Comparison of ENCODE assay signal across 1 cellular context in genomic region chrX:12949927-12950656, GRCh38.
A peak's percentile ranks its signal among the peaks of the same experiment; 100 is the strongest.
TF ChIP-seq lines count a peak whose summit lies in the region.

No MANE protein-coding gene starts in this region.

TF ChIP-seq in K562, 482 proteins besides CTCF, POLR2A, EP300 and RAD21 (continued from another document and continues in another):
- TF ChIP-seq E2F8 (IDR thresholded peaks at IDR 0.05; ENCODE audit: low read depth, partially characterized antibody) (peak; percentile 21), ARNT (IDR thresholded peaks at IDR 0.05) (0 out of 4 replicates have a peak, but pooled peaks of 1 of the 2 experiments have one; percentile 57), MEF2D (tag; conservative IDR thresholded peaks at IDR 0.05; ENCODE audit: low read depth) (peak; percentile 70; the same call in 1 of the 2 replicates), ZBTB1 (CRISPR knock-in tag; IDR thresholded peaks at IDR 0.05; ENCODE audit: borderline replicate concordance, low read depth) (no peak), ESRRB (CRISPR knock-in tag; IDR thresholded peaks at IDR 0.05; ENCODE audit: borderline replicate concordance) (no peak), STAG1 (CRISPR knock-in tag; IDR thresholded peaks at IDR 0.05; ENCODE audit: borderline replicate concordance) (no peak), TFAM (CRISPR knock-in tag; conservative IDR thresholded peaks at IDR 0.05) (no peak), TEAD4 (IDR thresholded peaks at IDR 0.05; ENCODE audit: low read length) (no peak), TEAD4 (CRISPR knock-in tag; IDR thresholded peaks at IDR 0.05; ENCODE audit: borderline replicate concordance) (no peak), TRIM28 (IDR thresholded peaks at IDR 0.05) (no peak), POLR2B (IDR thresholded peaks at IDR 0.05; ENCODE audit: low read depth, partially characterized antibody) (no peak), CREB3L1 (IDR thresholded peaks at IDR 0.05; ENCODE audit: borderline replicate concordance, low read depth) (peak; percentile 97), BCOR (IDR thresholded peaks at IDR 0.05) (no peak), ZNF165 (CRISPR knock-in tag; IDR thresholded peaks at IDR 0.05; ENCODE audit: borderline replicate concordance) (no peak), TEAD1 (CRISPR knock-in tag; IDR thresholded peaks at IDR 0.05) (no peak), MCM5 (IDR thresholded peaks at IDR 0.05; ENCODE audit: low read depth) (no peak), POLR2AphosphoS5 (IDR thresholded peaks at IDR 0.05; ENCODE audit: control insufficient read depth, insufficient read depth, low read depth, low read length) (no peak), ZNF274 (IDR thresholded peaks at IDR 0.05; ENCODE audit: borderline replicate concordance, low read depth, low read length) (no peak), MBD2 (IDR thresholded peaks at IDR 0.05; ENCODE audit: borderline replicate concordance, low read depth) (no peak), RBM22 (IDR thresholded peaks at IDR 0.05; ENCODE audit: low read depth, low read length, poor library complexity, severe bottlenecking) (no peak), NCOA6 (IDR thresholded peaks at IDR 0.05) (no peak), HLTF (IDR thresholded peaks at IDR 0.05) (no peak), HMGN3 (IDR thresholded peaks at IDR 0.05; ENCODE audit: borderline replicate concordance, extremely low read depth, insufficient read length, low read depth, low read length) (no peak), LCOR (CRISPR knock-in tag; IDR thresholded peaks at IDR 0.05) (no peak), ZNF77 (CRISPR knock-in tag; IDR thresholded peaks at IDR 0.05) (no peak), NFATC3 (IDR thresholded peaks at IDR 0.05) (no peak), ZZZ3 (IDR thresholded peaks at IDR 0.05) (no peak), ZNF507 (tag; conservative IDR thresholded peaks at IDR 0.05) (no peak), SLC30A9 (CRISPR knock-in tag; IDR thresholded peaks at IDR 0.05) (no peak), JUN (IDR thresholded peaks at IDR 0.05; ENCODE audit: borderline replicate concordance, low read depth, low read length) (peak; percentile 51), JUN (CRISPR knock-in tag; IDR thresholded peaks at IDR 0.05; ENCODE audit: borderline replicate concordance) (no peak), ELF2 (CRISPR knock-in tag; IDR thresholded peaks at IDR 0.05) (no peak), ZNF444 (CRISPR knock-in tag; IDR thresholded peaks at IDR 0.05) (no peak), ESRRA (IDR thresholded peaks at IDR 0.05; ENCODE audit: borderline replicate concordance, low read depth) (no peak), KLF1 (tag; IDR thresholded peaks at IDR 0.05) (no peak), EZH2 (IDR thresholded peaks at IDR 0.05; ENCODE audit: borderline replicate concordance, low read depth, low read length) (no peak), SAFB2 (IDR thresholded peaks at IDR 0.05; ENCODE audit: borderline replicate concordance, low read depth, low read length, severe bottlenecking) (no peak), ASH1L (IDR thresholded peaks at IDR 0.05; ENCODE audit: borderline replicate concordance, low read depth, partially characterized antibody) (no peak), ETS1 (conservative IDR thresholded peaks at IDR 0.05; ENCODE audit: control insufficient read depth, low read depth, low read length) (no peak), EGR1 (conservative IDR thresholded peaks at IDR 0.05) (peak; percentile 50; the same call in 1 of the 2 replicates), TCF15 (CRISPR knock-in tag; IDR thresholded peaks at IDR 0.05) (no peak), CAMTA2 (CRISPR knock-in tag; conservative IDR thresholded peaks at IDR 0.05) (no peak), ZNF589 (CRISPR knock-in tag; IDR thresholded peaks at IDR 0.05; ENCODE audit: low read depth) (0 out of 2 replicates have a peak, but pooled peaks have one; percentile 30), PHTF2 (CRISPR knock-in tag; IDR thresholded peaks at IDR 0.05) (no peak), FOXJ3 (CRISPR knock-in tag; IDR thresholded peaks at IDR 0.05) (no peak), FUS (optimal IDR thresholded peaks at IDR 0.05; ENCODE audit: low read depth, low read length) (no peak)
- TF ChIP-seq, protein P1, sequence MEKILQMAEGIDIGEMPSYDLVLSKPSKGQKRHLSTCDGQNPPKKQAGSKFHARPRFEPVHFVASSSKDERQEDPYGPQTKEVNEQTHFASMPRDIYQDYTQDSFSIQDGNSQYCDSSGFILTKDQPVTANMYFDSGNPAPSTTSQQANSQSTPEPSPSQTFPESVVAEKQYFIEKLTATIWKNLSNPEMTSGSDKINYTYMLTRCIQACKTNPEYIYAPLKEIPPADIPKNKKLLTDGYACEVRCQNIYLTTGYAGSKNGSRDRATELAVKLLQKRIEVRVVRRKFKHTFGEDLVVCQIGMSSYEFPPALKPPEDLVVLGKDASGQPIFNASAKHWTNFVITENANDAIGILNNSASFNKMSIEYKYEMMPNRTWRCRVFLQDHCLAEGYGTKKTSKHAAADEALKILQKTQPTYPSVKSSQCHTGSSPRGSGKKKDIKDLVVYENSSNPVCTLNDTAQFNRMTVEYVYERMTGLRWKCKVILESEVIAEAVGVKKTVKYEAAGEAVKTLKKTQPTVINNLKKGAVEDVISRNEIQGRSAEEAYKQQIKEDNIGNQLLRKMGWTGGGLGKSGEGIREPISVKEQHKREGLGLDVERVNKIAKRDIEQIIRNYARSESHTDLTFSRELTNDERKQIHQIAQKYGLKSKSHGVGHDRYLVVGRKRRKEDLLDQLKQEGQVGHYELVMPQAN (IDR thresholded peaks at IDR 0.05; ENCODE audit: borderline replicate concordance), result no peak
- TF ChIP-seq, protein P2, sequence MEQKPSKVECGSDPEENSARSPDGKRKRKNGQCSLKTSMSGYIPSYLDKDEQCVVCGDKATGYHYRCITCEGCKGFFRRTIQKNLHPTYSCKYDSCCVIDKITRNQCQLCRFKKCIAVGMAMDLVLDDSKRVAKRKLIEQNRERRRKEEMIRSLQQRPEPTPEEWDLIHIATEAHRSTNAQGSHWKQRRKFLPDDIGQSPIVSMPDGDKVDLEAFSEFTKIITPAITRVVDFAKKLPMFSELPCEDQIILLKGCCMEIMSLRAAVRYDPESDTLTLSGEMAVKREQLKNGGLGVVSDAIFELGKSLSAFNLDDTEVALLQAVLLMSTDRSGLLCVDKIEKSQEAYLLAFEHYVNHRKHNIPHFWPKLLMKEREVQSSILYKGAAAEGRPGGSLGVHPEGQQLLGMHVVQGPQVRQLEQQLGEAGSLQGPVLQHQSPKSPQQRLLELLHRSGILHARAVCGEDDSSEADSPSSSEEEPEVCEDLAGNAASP (IDR thresholded peaks at IDR 0.05), result no peak
- TF ChIP-seq, protein P3, sequence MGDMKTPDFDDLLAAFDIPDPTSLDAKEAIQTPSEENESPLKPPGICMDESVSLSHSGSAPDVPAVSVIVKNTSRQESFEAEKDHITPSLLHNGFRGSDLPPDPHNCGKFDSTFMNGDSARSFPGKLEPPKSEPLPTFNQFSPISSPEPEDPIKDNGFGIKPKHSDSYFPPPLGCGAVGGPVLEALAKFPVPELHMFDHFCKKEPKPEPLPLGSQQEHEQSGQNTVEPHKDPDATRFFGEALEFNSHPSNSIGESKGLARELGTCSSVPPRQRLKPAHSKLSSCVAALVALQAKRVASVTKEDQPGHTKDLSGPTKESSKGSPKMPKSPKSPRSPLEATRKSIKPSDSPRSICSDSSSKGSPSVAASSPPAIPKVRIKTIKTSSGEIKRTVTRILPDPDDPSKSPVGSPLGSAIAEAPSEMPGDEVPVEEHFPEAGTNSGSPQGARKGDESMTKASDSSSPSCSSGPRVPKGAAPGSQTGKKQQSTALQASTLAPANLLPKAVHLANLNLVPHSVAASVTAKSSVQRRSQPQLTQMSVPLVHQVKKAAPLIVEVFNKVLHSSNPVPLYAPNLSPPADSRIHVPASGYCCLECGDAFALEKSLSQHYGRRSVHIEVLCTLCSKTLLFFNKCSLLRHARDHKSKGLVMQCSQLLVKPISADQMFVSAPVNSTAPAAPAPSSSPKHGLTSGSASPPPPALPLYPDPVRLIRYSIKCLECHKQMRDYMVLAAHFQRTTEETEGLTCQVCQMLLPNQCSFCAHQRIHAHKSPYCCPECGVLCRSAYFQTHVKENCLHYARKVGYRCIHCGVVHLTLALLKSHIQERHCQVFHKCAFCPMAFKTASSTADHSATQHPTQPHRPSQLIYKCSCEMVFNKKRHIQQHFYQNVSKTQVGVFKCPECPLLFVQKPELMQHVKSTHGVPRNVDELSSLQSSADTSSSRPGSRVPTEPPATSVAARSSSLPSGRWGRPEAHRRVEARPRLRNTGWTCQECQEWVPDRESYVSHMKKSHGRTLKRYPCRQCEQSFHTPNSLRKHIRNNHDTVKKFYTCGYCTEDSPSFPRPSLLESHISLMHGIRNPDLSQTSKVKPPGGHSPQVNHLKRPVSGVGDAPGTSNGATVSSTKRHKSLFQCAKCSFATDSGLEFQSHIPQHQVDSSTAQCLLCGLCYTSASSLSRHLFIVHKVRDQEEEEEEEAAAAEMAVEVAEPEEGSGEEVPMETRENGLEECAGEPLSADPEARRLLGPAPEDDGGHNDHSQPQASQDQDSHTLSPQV (IDR thresholded peaks at IDR 0.05), result peak; percentile 98
- TF ChIP-seq, protein P4, sequence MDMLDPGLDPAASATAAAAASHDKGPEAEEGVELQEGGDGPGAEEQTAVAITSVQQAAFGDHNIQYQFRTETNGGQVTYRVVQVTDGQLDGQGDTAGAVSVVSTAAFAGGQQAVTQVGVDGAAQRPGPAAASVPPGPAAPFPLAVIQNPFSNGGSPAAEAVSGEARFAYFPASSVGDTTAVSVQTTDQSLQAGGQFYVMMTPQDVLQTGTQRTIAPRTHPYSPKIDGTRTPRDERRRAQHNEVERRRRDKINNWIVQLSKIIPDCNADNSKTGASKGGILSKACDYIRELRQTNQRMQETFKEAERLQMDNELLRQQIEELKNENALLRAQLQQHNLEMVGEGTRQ (CRISPR knock-in tag; IDR thresholded peaks at IDR 0.05), result peak; percentile 92
- TF ChIP-seq, protein P5, sequence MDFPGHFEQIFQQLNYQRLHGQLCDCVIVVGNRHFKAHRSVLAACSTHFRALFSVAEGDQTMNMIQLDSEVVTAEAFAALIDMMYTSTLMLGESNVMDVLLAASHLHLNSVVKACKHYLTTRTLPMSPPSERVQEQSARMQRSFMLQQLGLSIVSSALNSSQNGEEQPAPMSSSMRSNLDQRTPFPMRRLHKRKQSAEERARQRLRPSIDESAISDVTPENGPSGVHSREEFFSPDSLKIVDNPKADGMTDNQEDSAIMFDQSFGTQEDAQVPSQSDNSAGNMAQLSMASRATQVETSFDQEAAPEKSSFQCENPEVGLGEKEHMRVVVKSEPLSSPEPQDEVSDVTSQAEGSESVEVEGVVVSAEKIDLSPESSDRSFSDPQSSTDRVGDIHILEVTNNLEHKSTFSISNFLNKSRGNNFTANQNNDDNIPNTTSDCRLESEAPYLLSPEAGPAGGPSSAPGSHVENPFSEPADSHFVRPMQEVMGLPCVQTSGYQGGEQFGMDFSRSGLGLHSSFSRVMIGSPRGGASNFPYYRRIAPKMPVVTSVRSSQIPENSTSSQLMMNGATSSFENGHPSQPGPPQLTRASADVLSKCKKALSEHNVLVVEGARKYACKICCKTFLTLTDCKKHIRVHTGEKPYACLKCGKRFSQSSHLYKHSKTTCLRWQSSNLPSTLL (IDR thresholded peaks at IDR 0.05), result no peak
- TF ChIP-seq, protein P6, sequence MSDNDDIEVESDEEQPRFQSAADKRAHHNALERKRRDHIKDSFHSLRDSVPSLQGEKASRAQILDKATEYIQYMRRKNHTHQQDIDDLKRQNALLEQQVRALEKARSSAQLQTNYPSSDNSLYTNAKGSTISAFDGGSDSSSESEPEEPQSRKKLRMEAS (CRISPR knock-in tag; IDR thresholded peaks at IDR 0.05), result peak; percentile 87
- TF ChIP-seq, protein P7, sequence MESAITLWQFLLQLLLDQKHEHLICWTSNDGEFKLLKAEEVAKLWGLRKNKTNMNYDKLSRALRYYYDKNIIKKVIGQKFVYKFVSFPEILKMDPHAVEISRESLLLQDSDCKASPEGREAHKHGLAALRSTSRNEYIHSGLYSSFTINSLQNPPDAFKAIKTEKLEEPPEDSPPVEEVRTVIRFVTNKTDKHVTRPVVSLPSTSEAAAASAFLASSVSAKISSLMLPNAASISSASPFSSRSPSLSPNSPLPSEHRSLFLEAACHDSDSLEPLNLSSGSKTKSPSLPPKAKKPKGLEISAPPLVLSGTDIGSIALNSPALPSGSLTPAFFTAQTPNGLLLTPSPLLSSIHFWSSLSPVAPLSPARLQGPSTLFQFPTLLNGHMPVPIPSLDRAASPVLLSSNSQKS (CRISPR knock-in tag; IDR thresholded peaks at IDR 0.05), result no peak
